1 cellular context compared by ENCODE assay signal in genomic region chr10:74909665-74910064, GRCh38.
TF ChIP-seq lines count a peak whose summit lies in the region.

No MANE protein-coding gene starts in this region.

TF ChIP-seq in IMR-90, 13 proteins besides CTCF, POLR2A, EP300 and RAD21 (continued from another document):
- TF ChIP-seq ELK1 (IDR thresholded peaks at IDR 0.05; ENCODE audit: borderline replicate concordance, low read depth, low read length) (no peak), USF2 (IDR thresholded peaks at IDR 0.05; ENCODE audit: low read depth, low read length) (no peak), BHLHE40 (IDR thresholded peaks at IDR 0.05; ENCODE audit: low read depth, low read length) (no peak), CHD1 (IDR thresholded peaks at IDR 0.05; ENCODE audit: low read depth, low read length) (no peak), MAZ (IDR thresholded peaks at IDR 0.05; ENCODE audit: borderline replicate concordance, low read depth, low read length) (no peak)
